ENCODE assay signal across 8 cellular contexts in the genomic region with DNA sequence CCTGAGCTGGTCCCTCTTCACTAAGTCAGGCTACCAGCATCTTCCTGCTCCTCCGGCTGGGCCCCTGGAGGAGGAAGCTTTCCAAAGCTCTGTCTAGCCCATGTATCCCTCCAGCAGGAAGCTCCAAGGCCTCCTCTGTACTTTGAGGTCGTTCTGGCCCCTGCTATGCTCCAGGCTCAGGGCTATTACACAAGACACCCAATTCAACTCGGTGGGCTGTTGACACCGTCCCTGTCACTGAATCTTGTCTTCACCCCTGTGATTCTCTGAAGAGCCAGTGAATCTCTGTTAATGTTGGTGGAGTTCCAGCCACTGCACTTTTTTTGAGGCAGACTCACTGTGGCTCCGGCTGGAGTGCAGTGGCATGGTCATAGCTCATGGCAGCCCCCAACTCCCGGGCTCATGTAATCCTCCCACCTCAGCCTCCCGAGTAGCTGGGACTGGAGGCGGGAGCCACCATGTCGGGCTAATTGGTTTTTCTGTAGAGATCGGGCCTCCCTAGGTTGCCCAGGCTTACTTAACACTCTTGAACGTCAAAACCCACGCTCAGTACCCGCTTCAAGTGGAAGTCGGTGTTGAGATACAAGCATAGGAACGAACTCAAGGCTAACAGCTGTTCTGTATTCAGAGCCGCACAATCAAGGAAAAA. TPM values are rescaled to one million over a fixed set of nuclear protein-coding genes. Genes with fewer than 3 reads are reported as not detected.
DNase-seq lines count a peak whose midpoint lies in the region; ATAC-seq, FAIRE-seq and TF ChIP-seq lines count a peak whose summit lies in the region.

No MANE protein-coding gene starts in this region.

- DNase-seq in heart right ventricle: no peak
- no peak for DNase-seq in cardiac septum (ENCODE audit: low spot score)
- DNase-seq in activated naive CD8-positive, alpha-beta T cell treated with anti-CD3 and anti-CD28 coated beads for 36 hours: no peak
- DNase-seq in HepG2 (ENCODE audit: low spot score): peak; percentile 53
- no peak for DNase-seq in type B pancreatic cell (ENCODE audit: extremely low spot score, unreplicated experiment)
- DNase-seq in effector CD8-positive, alpha-beta T cell (lab: John Stamatoyannopoulos, UW): no peak
- DNase-seq in GM12891 (ENCODE audit: insufficient read length, low spot score): no peak
- no peak for DNase-seq in foreskin melanocyte

- H3K36me3 Mint-ChIP-seq in activated naive CD8-positive, alpha-beta T cell treated with anti-CD3 and anti-CD28 coated beads for 36 hours: peaks cover 15% of the 10 kb centered on the region
- H3K36me3 Mint-ChIP-seq in type B pancreatic cell: no peaks in the 10 kb centered on the region

- peak overlapping the region; percentile 96 for H3K4me2 ChIP-seq in HepG2 (ENCODE audit: low read depth, low read length)

- H2AFZ ChIP-seq in HepG2 (ENCODE audit: low read length): no peak overlapping the region

- H3K9me3 ChIP-seq in heart right ventricle: no peaks in the 10 kb centered on the region
- H3K9me3 ChIP-seq in HepG2 (ENCODE audit: low read length): no peaks in the 10 kb centered on the region

- peak overlapping the region; percentile 63 to 95 (median 86) for H3K4me3 ChIP-seq in heart right ventricle
- H3K4me3 ChIP-seq in HepG2 (replicated peaks in 1 of 3; ENCODE audit: insufficient read depth in 1 of 3, low read depth in 2 of 3, low read length in 3 of 3): peak overlapping the region; percentile 59 to 85 (median 68)

- intact Hi-C loops in heart right ventricle (cut with DNase I): no loop called here
- intact Hi-C loops in cardiac septum (cut with DNase I): loop anchor here (5.0 kb wide), 1 partner anchor 121 kb away; no protein-coding TSS in a partner anchor
- intact Hi-C loops in HepG2 (cut with micrococcal nuclease; ENCODE audit: unreplicated experiment): loop anchor here (1.0 to 2.0 kb wide), 2 partner anchors 86 to 119 kb away; no protein-coding TSS in a partner anchor

- no peaks in the 10 kb centered on the region for H4K20me1 ChIP-seq in HepG2 (ENCODE audit: insufficient read depth, low read length)

- WGBS in heart right ventricle, 2 donors: 35% methylated on average over 16 of the region's 16 CpGs
- WGBS in HepG2 (ENCODE audit: low lambda C conversion rate): 0% methylated on average over 10 of the region's 16 CpGs

- H3K4me1 Mint-ChIP-seq in activated naive CD8-positive, alpha-beta T cell treated with anti-CD3 and anti-CD28 coated beads for 36 hours: peaks cover 24% of the 10 kb centered on the region
- H3K4me1 Mint-ChIP-seq in type B pancreatic cell (ENCODE audit: unreplicated experiment): peaks cover 14% of the 10 kb centered on the region

- CTCF ChIA-PET in HepG2 (lab: Yijun Ruan, JAX; ENCODE audit: low intra/inter-chr PET ratio, low total read pairs): no interaction called here

- no peaks in the 10 kb centered on the region for H3K79me2 ChIP-seq in HepG2 (ENCODE audit: insufficient read depth, low read length)

- H3K27me3 Mint-ChIP-seq in activated naive CD8-positive, alpha-beta T cell treated with anti-CD3 and anti-CD28 coated beads for 36 hours: no peaks in the 10 kb centered on the region
- H3K27me3 Mint-ChIP-seq in type B pancreatic cell: peaks cover 19% of the 10 kb centered on the region

- POLR2A ChIA-PET in HepG2 (lab: Yijun Ruan, JAX): interaction anchor here (0.7 to 3.2 kb wide), 24 partner anchors 9 to 252 kb away, joined by 3 to 74 read pairs (median 4); a partner anchor contains a TSS

- peak in 1 of 2 experiments; percentile 50; a peak in 2 of 4 replicates for TF ChIP-seq POLR2A in HepG2 (IDR thresholded peaks at IDR 0.05; ENCODE audit: insufficient read depth in 1 of 2, low read depth in 2 of 2, low read length in 2 of 2)
- no peak for TF ChIP-seq POLR2A in GM12891 (IDR thresholded peaks at IDR 0.05; ENCODE audit: low read depth, low read length)

- TSS peak; percentile 35 for BruUV-seq in HepG2 (replicated peaks; lab: Mats Ljungman, UMichigan)

- FAIRE-seq in HepG2 (lab: Jason Lieb, UNC): peak; percentile 44
- FAIRE-seq in GM12891 (lab: Jason Lieb, UNC): no peak

- peak overlapping the region; percentile 92 for H3K4me3 Mint-ChIP-seq in activated naive CD8-positive, alpha-beta T cell treated with anti-CD3 and anti-CD28 coated beads for 36 hours
- peak overlapping the region; percentile 91 for H3K4me3 Mint-ChIP-seq in type B pancreatic cell

- H3K9me3 Mint-ChIP-seq in activated naive CD8-positive, alpha-beta T cell treated with anti-CD3 and anti-CD28 coated beads for 36 hours: no peaks in the 10 kb centered on the region
- no peaks in the 10 kb centered on the region for H3K9me3 Mint-ChIP-seq in type B pancreatic cell

- H3K4me1 ChIP-seq in heart right ventricle: peaks cover 0 to 43% (median 20%) of the 10 kb centered on the region in 9 donors
- peaks cover 33% of the 10 kb centered on the region for H3K4me1 ChIP-seq in HepG2 (ENCODE audit: insufficient read depth, low read length)

- ATAC-seq in heart right ventricle: peak in 2 of 8 donors; percentile 0 to 1
- peak; percentile 37 for ATAC-seq in HepG2

- no peak for TF ChIP-seq RAD21 in HepG2 (CRISPR knock-in tag; IDR thresholded peaks at IDR 0.05)

- H3K27ac Mint-ChIP-seq in activated naive CD8-positive, alpha-beta T cell treated with anti-CD3 and anti-CD28 coated beads for 36 hours: peak overlapping the region; percentile 83
- H3K27ac Mint-ChIP-seq in type B pancreatic cell: peak overlapping the region; percentile 76

- peak overlapping the region; percentile 75 for H3K9ac ChIP-seq in HepG2 (ENCODE audit: insufficient read depth, low read depth, low read length)

- in situ Hi-C loops in HepG2 (cut with HindIII; ENCODE audit: extremely low pct_ligation_motif_present, low pct_unique_long_range_greater_than_20kb): no loop called here

- TF ChIP-seq CTCF in heart right ventricle (IDR thresholded peaks at IDR 0.05) (no peak), HepG2 (CRISPR knock-in tag; IDR thresholded peaks at IDR 0.05) (no peak), type B pancreatic cell (conservative IDR thresholded peaks at IDR 0.05) (no peak)

- H3K36me3 ChIP-seq in heart right ventricle (peaks cover 0 to 23% (median 5%) of the 10 kb centered on the region in 9 donors), HepG2 (replicated peaks in 1 of 2; ENCODE audit: control insufficient read depth in 1 of 2, insufficient read depth in 2 of 2, low read length in 2 of 2) (peaks cover 0 to 3% of the 10 kb centered on the region in 2 experiments; a peak in 1 of 5 replicates)

- H3K27me3 ChIP-seq in heart right ventricle: no peaks in the 10 kb centered on the region
- H3K27me3 ChIP-seq in HepG2 (ENCODE audit: control insufficient read depth in 1 of 2, insufficient read depth in 2 of 2, low read length in 2 of 2): peaks cover 0 to 2% of the 10 kb centered on the region in 2 experiments; a peak in 1 of 5 replicates

- TF ChIP-seq EP300 in HepG2 (IDR thresholded peaks at IDR 0.05; ENCODE audit: low read depth in 2 of 2, low read length in 2 of 2): no peak
- TF ChIP-seq EP300 in HepG2 (CRISPR knock-in tag; IDR thresholded peaks at IDR 0.05; ENCODE audit: borderline replicate concordance): no peak

- peak overlapping the region; percentile 55 to 97 (median 92) for H3K27ac ChIP-seq in heart right ventricle
- peak overlapping the region; percentile 92 for H3K27ac ChIP-seq in HepG2 (ENCODE audit: extremely low read length, insufficient read depth, low read length)

RNA-seq across cellular contexts. Expression of a gene that starts 0.5 kb away (rescaled TPM):
- 10 to 100 TPM; 63.4 to 96.3 (median 68.7) TPM for total RNA-seq in heart right ventricle
- polyA plus RNA-seq in heart right ventricle: 100 to 1,000 TPM in 1 of 2 donors, 10 to 100 TPM in 1; 58.5 to 107 TPM
- 58.9 TPM for total RNA-seq in cardiac septum
- 10 to 100 TPM; 71.6 to 74.7 TPM for total RNA-seq in activated naive CD8-positive, alpha-beta T cell treated with anti-CD3 and anti-CD28 coated beads for 36 hours
- 20.7 and 25.4 TPM in 2 replicates for total RNA-seq in HepG2 (2016; rRNA removed; fragmentation: Illumina TruSeq; extraction: Trizol)
- total RNA-seq in HepG2 (2016; cell fraction: cytosol; rRNA removed; fragmentation: Illumina TruSeq; extraction: Trizol; ENCODE audit: low read depth): 16.9 and 18.9 TPM in 2 replicates
- total RNA-seq in HepG2 (2016; cell fraction: insoluble cytoplasmic fraction; rRNA removed; fragmentation: Illumina TruSeq; extraction: Trizol): 21.8 and 27.1 TPM in 2 replicates
- 14.9 and 19.7 TPM in 2 replicates for total RNA-seq in HepG2 (2016; cell fraction: membrane; rRNA removed; fragmentation: Illumina TruSeq; extraction: Trizol)
- total RNA-seq in HepG2 (2016; cell fraction: nucleus; rRNA removed; fragmentation: Illumina TruSeq; extraction: Trizol): 11.7 and 15.7 TPM in 2 replicates
- 7.5 and 7.6 TPM in 2 replicates for polyA plus RNA-seq in HepG2 (2011; rRNA removed)
- polyA plus RNA-seq in HepG2 (2011; cell fraction: cytosol; rRNA removed): 10.8 and 16.3 TPM in 2 replicates
- 39.3 and 40.2 TPM in 2 replicates for polyA plus RNA-seq in HepG2 (2011; cell fraction: nucleus; rRNA removed)
- 8.3 and 10.1 TPM in 2 replicates for polyA plus RNA-seq in HepG2 (2012)
- 9.6 and 12.0 TPM in 2 replicates for polyA plus RNA-seq in HepG2 (2016; cell fraction: cytosol; fragmentation: Illumina TruSeq; extraction: Trizol; ENCODE audit: low read depth)
- polyA plus RNA-seq in HepG2 (2016; cell fraction: insoluble cytoplasmic fraction; fragmentation: Illumina TruSeq; extraction: Trizol; ENCODE audit: low read depth): 11.7 and 12.2 TPM in 2 replicates
- 8.0 and 10.3 TPM in 2 replicates for polyA plus RNA-seq in HepG2 (2016; cell fraction: membrane; fragmentation: Illumina TruSeq; extraction: Trizol; ENCODE audit: low read depth)
- polyA plus RNA-seq in HepG2 (2016; cell fraction: nucleus; fragmentation: Illumina TruSeq; extraction: Trizol; ENCODE audit: insufficient read depth, low read depth): 19.7 and 20.4 TPM in 2 replicates
- polyA minus RNA-seq in HepG2 (2011; rRNA and poly(A)+ RNA removed; ENCODE audit: low replicate concordance): 2.0 and 4.9 TPM in 2 replicates
- polyA minus RNA-seq in HepG2 (2011; cell fraction: cytosol; rRNA and poly(A)+ RNA removed): 2.6 and 2.7 TPM in 2 replicates
- 2.4 and 2.6 TPM in 2 replicates for polyA minus RNA-seq in HepG2 (2011; cell fraction: nucleus; rRNA and poly(A)+ RNA removed)
- 54.0 and 63.5 TPM in 2 replicates for total RNA-seq in type B pancreatic cell (ENCODE audit: low replicate concordance)
- 35.8 TPM for polyA plus RNA-seq in GM12891 (2012; ENCODE audit: low read depth, missing spikeins)

RNA-seq across cellular contexts. Expression of a gene that starts 16.4 kb away (rescaled TPM):
- total RNA-seq in heart right ventricle (100 to 1,000 TPM; 634 to 883 (median 716) TPM), cardiac septum (573 TPM), HepG2 (2016; rRNA removed; fragmentation: Illumina TruSeq; extraction: Trizol) (959 and 1,184 TPM in 2 replicates), type B pancreatic cell (ENCODE audit: low replicate concordance) (1,126 and 1,202 TPM in 2 replicates)
- polyA plus RNA-seq in heart right ventricle (1,000 to 10,000 TPM; 1,270 to 1,276 TPM), HepG2 (2011; rRNA removed) (1,655 and 1,782 TPM in 2 replicates)
- total RNA-seq in activated naive CD8-positive, alpha-beta T cell treated with anti-CD3 and anti-CD28 coated beads for 36 hours: 1,000 to 10,000 TPM; 1,816 to 1,826 TPM
- total RNA-seq in HepG2 (2016; cell fraction: cytosol; rRNA removed; fragmentation: Illumina TruSeq; extraction: Trizol; ENCODE audit: low read depth): 1,298 and 1,315 TPM in 2 replicates
- total RNA-seq in HepG2 (2016; cell fraction: insoluble cytoplasmic fraction; rRNA removed; fragmentation: Illumina TruSeq; extraction: Trizol): 938 and 1,264 TPM in 2 replicates
- total RNA-seq in HepG2 (2016; cell fraction: membrane; rRNA removed; fragmentation: Illumina TruSeq; extraction: Trizol): 1,565 and 1,724 TPM in 2 replicates
- total RNA-seq in HepG2 (2016; cell fraction: nucleus; rRNA removed; fragmentation: Illumina TruSeq; extraction: Trizol): 276 and 314 TPM in 2 replicates
- 2,000 and 3,037 TPM in 2 replicates for polyA plus RNA-seq in HepG2 (2011; cell fraction: cytosol; rRNA removed)
- 482 and 607 TPM in 2 replicates for polyA plus RNA-seq in HepG2 (2011; cell fraction: nucleus; rRNA removed)
- 1,641 and 1,658 TPM in 2 replicates for polyA plus RNA-seq in HepG2 (2012)
- 1,864 and 1,905 TPM in 2 replicates for polyA plus RNA-seq in HepG2 (2016; cell fraction: cytosol; fragmentation: Illumina TruSeq; extraction: Trizol; ENCODE audit: low read depth)
- polyA plus RNA-seq in HepG2 (2016; cell fraction: insoluble cytoplasmic fraction; fragmentation: Illumina TruSeq; extraction: Trizol; ENCODE audit: low read depth): 1,524 and 1,536 TPM in 2 replicates
- 2,008 and 2,053 TPM in 2 replicates for polyA plus RNA-seq in HepG2 (2016; cell fraction: membrane; fragmentation: Illumina TruSeq; extraction: Trizol; ENCODE audit: low read depth)
- polyA plus RNA-seq in HepG2 (2016; cell fraction: nucleus; fragmentation: Illumina TruSeq; extraction: Trizol; ENCODE audit: insufficient read depth, low read depth): 658 and 675 TPM in 2 replicates
- polyA minus RNA-seq in HepG2 (2011; rRNA and poly(A)+ RNA removed; ENCODE audit: low replicate concordance): 1,990 and 2,943 TPM in 2 replicates
- 420 and 430 TPM in 2 replicates for polyA minus RNA-seq in HepG2 (2011; cell fraction: cytosol; rRNA and poly(A)+ RNA removed)
- 113 and 142 TPM in 2 replicates for polyA minus RNA-seq in HepG2 (2011; cell fraction: nucleus; rRNA and poly(A)+ RNA removed)
- polyA plus RNA-seq in GM12891 (2012; ENCODE audit: low read depth, missing spikeins): 3,373 TPM

RNA-seq across cellular contexts. Expression of a gene that starts 18.5 kb away (rescaled TPM):
- total RNA-seq in heart right ventricle (10 to 100 TPM in 3 of 10 donors, 1 to 10 TPM in 6, under 1 TPM in 1; 0.68 to 42.1 (median 4.5) TPM), cardiac septum (29.6 TPM), HepG2 (2016; rRNA removed; fragmentation: Illumina TruSeq; extraction: Trizol) (105 and 217 TPM in 2 replicates), type B pancreatic cell (ENCODE audit: low replicate concordance) (2.8 and 7.8 TPM in 2 replicates)
- polyA plus RNA-seq in heart right ventricle (100 to 1,000 TPM; 154 to 161 TPM), HepG2 (2011; rRNA removed) (296 and 337 TPM in 2 replicates)
- not detected for total RNA-seq in activated naive CD8-positive, alpha-beta T cell treated with anti-CD3 and anti-CD28 coated beads for 36 hours
- 96.8 and 118 TPM in 2 replicates for total RNA-seq in HepG2 (2016; cell fraction: cytosol; rRNA removed; fragmentation: Illumina TruSeq; extraction: Trizol; ENCODE audit: low read depth)
- 97.5 and 221 TPM in 2 replicates for total RNA-seq in HepG2 (2016; cell fraction: insoluble cytoplasmic fraction; rRNA removed; fragmentation: Illumina TruSeq; extraction: Trizol)
- total RNA-seq in HepG2 (2016; cell fraction: membrane; rRNA removed; fragmentation: Illumina TruSeq; extraction: Trizol): 191 and 193 TPM in 2 replicates
- total RNA-seq in HepG2 (2016; cell fraction: nucleus; rRNA removed; fragmentation: Illumina TruSeq; extraction: Trizol): 219 and 265 TPM in 2 replicates
- 347 and 628 TPM in 2 replicates for polyA plus RNA-seq in HepG2 (2011; cell fraction: cytosol; rRNA removed)
- polyA plus RNA-seq in HepG2 (2011; cell fraction: nucleus; rRNA removed): 244 and 327 TPM in 2 replicates
- 231 and 373 TPM in 2 replicates for polyA plus RNA-seq in HepG2 (2012)
- 150 and 176 TPM in 2 replicates for polyA plus RNA-seq in HepG2 (2016; cell fraction: cytosol; fragmentation: Illumina TruSeq; extraction: Trizol; ENCODE audit: low read depth)
- polyA plus RNA-seq in HepG2 (2016; cell fraction: insoluble cytoplasmic fraction; fragmentation: Illumina TruSeq; extraction: Trizol; ENCODE audit: low read depth): 122 and 154 TPM in 2 replicates
- 207 and 208 TPM in 2 replicates for polyA plus RNA-seq in HepG2 (2016; cell fraction: membrane; fragmentation: Illumina TruSeq; extraction: Trizol; ENCODE audit: low read depth)
- polyA plus RNA-seq in HepG2 (2016; cell fraction: nucleus; fragmentation: Illumina TruSeq; extraction: Trizol; ENCODE audit: insufficient read depth, low read depth): 462 and 526 TPM in 2 replicates
- 0.47 and 301 TPM in 2 replicates for polyA minus RNA-seq in HepG2 (2011; rRNA and poly(A)+ RNA removed; ENCODE audit: low replicate concordance)
- polyA minus RNA-seq in HepG2 (2011; cell fraction: cytosol; rRNA and poly(A)+ RNA removed): 303 and 346 TPM in 2 replicates
- polyA minus RNA-seq in HepG2 (2011; cell fraction: nucleus; rRNA and poly(A)+ RNA removed): 45.4 and 52.2 TPM in 2 replicates
- polyA plus RNA-seq in GM12891 (2012; ENCODE audit: low read depth, missing spikeins): 3.0 TPM

RNA-seq across cellular contexts. Expression of a gene that starts 24.6 kb away (rescaled TPM):
- total RNA-seq in heart right ventricle (1 to 10 TPM in 5 of 10 donors, under 1 TPM in 5; 0.13 to 4.5 (median 0.89) TPM), cardiac septum (3.0 TPM), HepG2 (2016; rRNA removed; fragmentation: Illumina TruSeq; extraction: Trizol) (0.69 and 0.97 TPM in 2 replicates), type B pancreatic cell (ENCODE audit: low replicate concordance) (4.6 and 9.4 TPM in 2 replicates)
- polyA plus RNA-seq in heart right ventricle (10 to 100 TPM in 1 of 2 donors, 1 to 10 TPM in 1; 2.5 to 13.8 TPM), HepG2 (2011; rRNA removed) (5.5 and 7.2 TPM in 2 replicates)
- not detected for total RNA-seq in activated naive CD8-positive, alpha-beta T cell treated with anti-CD3 and anti-CD28 coated beads for 36 hours
- total RNA-seq in HepG2 (2016; cell fraction: cytosol; rRNA removed; fragmentation: Illumina TruSeq; extraction: Trizol; ENCODE audit: low read depth): 0.61 and 0.88 TPM in 2 replicates
- 0.77 and 1.4 TPM in 2 replicates for total RNA-seq in HepG2 (2016; cell fraction: insoluble cytoplasmic fraction; rRNA removed; fragmentation: Illumina TruSeq; extraction: Trizol)
- 0.49 and 0.65 TPM in 2 replicates for total RNA-seq in HepG2 (2016; cell fraction: membrane; rRNA removed; fragmentation: Illumina TruSeq; extraction: Trizol)
- 2.3 and 2.7 TPM in 2 replicates for total RNA-seq in HepG2 (2016; cell fraction: nucleus; rRNA removed; fragmentation: Illumina TruSeq; extraction: Trizol)
- 4.1 and 4.6 TPM in 2 replicates for polyA plus RNA-seq in HepG2 (2011; cell fraction: cytosol; rRNA removed)
- polyA plus RNA-seq in HepG2 (2011; cell fraction: nucleus; rRNA removed): 71.3 and 86.8 TPM in 2 replicates
- 8.3 and 22.3 TPM in 2 replicates for polyA plus RNA-seq in HepG2 (2012)
- polyA plus RNA-seq in HepG2 (2016; cell fraction: cytosol; fragmentation: Illumina TruSeq; extraction: Trizol; ENCODE audit: low read depth): 1.0 and 2.0 TPM in 2 replicates
- polyA plus RNA-seq in HepG2 (2016; cell fraction: insoluble cytoplasmic fraction; fragmentation: Illumina TruSeq; extraction: Trizol; ENCODE audit: low read depth): 1.7 and 1.9 TPM in 2 replicates
- 1.6 TPM in 2 replicates for polyA plus RNA-seq in HepG2 (2016; cell fraction: membrane; fragmentation: Illumina TruSeq; extraction: Trizol; ENCODE audit: low read depth)
- polyA plus RNA-seq in HepG2 (2016; cell fraction: nucleus; fragmentation: Illumina TruSeq; extraction: Trizol; ENCODE audit: insufficient read depth, low read depth): 12.3 and 16.0 TPM in 2 replicates
- 0.35 and 3.9 TPM in 2 replicates for polyA minus RNA-seq in HepG2 (2011; rRNA and poly(A)+ RNA removed; ENCODE audit: low replicate concordance)
- 1.4 and 4.3 TPM in 2 replicates for polyA minus RNA-seq in HepG2 (2011; cell fraction: cytosol; rRNA and poly(A)+ RNA removed)
- 5.0 and 5.5 TPM in 2 replicates for polyA minus RNA-seq in HepG2 (2011; cell fraction: nucleus; rRNA and poly(A)+ RNA removed)
- polyA plus RNA-seq in GM12891 (2012; ENCODE audit: low read depth, missing spikeins): not detected

RNA-seq across cellular contexts. Expression of a gene that starts 30.4 kb away (rescaled TPM):
- 10 to 100 TPM; 35.6 to 63.9 (median 45.6) TPM for total RNA-seq in heart right ventricle
- polyA plus RNA-seq in heart right ventricle: 10 to 100 TPM; 41.2 to 88.6 TPM
- total RNA-seq in cardiac septum: 59.6 TPM
- 100 to 1,000 TPM; 116 to 124 TPM for total RNA-seq in activated naive CD8-positive, alpha-beta T cell treated with anti-CD3 and anti-CD28 coated beads for 36 hours
- total RNA-seq in HepG2 (2016; rRNA removed; fragmentation: Illumina TruSeq; extraction: Trizol): 44.6 and 53.1 TPM in 2 replicates
- total RNA-seq in HepG2 (2016; cell fraction: cytosol; rRNA removed; fragmentation: Illumina TruSeq; extraction: Trizol; ENCODE audit: low read depth): 49.9 and 63.5 TPM in 2 replicates
- total RNA-seq in HepG2 (2016; cell fraction: insoluble cytoplasmic fraction; rRNA removed; fragmentation: Illumina TruSeq; extraction: Trizol): 46.0 and 46.4 TPM in 2 replicates
- total RNA-seq in HepG2 (2016; cell fraction: membrane; rRNA removed; fragmentation: Illumina TruSeq; extraction: Trizol): 90.1 and 104 TPM in 2 replicates
- total RNA-seq in HepG2 (2016; cell fraction: nucleus; rRNA removed; fragmentation: Illumina TruSeq; extraction: Trizol): 20.4 and 21.0 TPM in 2 replicates
- 143 and 160 TPM in 2 replicates for polyA plus RNA-seq in HepG2 (2011; rRNA removed)
- 112 and 130 TPM in 2 replicates for polyA plus RNA-seq in HepG2 (2011; cell fraction: cytosol; rRNA removed)
- 122 and 125 TPM in 2 replicates for polyA plus RNA-seq in HepG2 (2011; cell fraction: nucleus; rRNA removed)
- 61.5 and 85.8 TPM in 2 replicates for polyA plus RNA-seq in HepG2 (2012)
- 72.0 and 99.5 TPM in 2 replicates for polyA plus RNA-seq in HepG2 (2016; cell fraction: cytosol; fragmentation: Illumina TruSeq; extraction: Trizol; ENCODE audit: low read depth)
- 68.6 and 76.3 TPM in 2 replicates for polyA plus RNA-seq in HepG2 (2016; cell fraction: insoluble cytoplasmic fraction; fragmentation: Illumina TruSeq; extraction: Trizol; ENCODE audit: low read depth)
- 121 and 126 TPM in 2 replicates for polyA plus RNA-seq in HepG2 (2016; cell fraction: membrane; fragmentation: Illumina TruSeq; extraction: Trizol; ENCODE audit: low read depth)
- 62.9 and 64.5 TPM in 2 replicates for polyA plus RNA-seq in HepG2 (2016; cell fraction: nucleus; fragmentation: Illumina TruSeq; extraction: Trizol; ENCODE audit: insufficient read depth, low read depth)
- polyA minus RNA-seq in HepG2 (2011; rRNA and poly(A)+ RNA removed; ENCODE audit: low replicate concordance): 73.9 and 103 TPM in 2 replicates
- 43.1 and 52.2 TPM in 2 replicates for polyA minus RNA-seq in HepG2 (2011; cell fraction: cytosol; rRNA and poly(A)+ RNA removed)
- 20.0 and 23.6 TPM in 2 replicates for polyA minus RNA-seq in HepG2 (2011; cell fraction: nucleus; rRNA and poly(A)+ RNA removed)
- 72.9 and 73.9 TPM in 2 replicates for total RNA-seq in type B pancreatic cell (ENCODE audit: low replicate concordance)
- polyA plus RNA-seq in GM12891 (2012; ENCODE audit: low read depth, missing spikeins): 127 TPM

Comparison
In these comparisons a context has a peak if more than half of its experiments do, and no peak if none do; other contexts are left out.
1. intact Hi-C loops: an anchor here in cardiac septum (5.0 kb wide) and HepG2 (1.0 to 2.0 kb wide); none called in heart right ventricle.